2 cellular contexts compared by ENCODE assay signal in genomic region chr13:85434927-85435326, GRCh38.
TF ChIP-seq lines count a peak whose summit lies in the region.

No MANE protein-coding gene starts in this region.

TF ChIP-seq in HepG2, 621 proteins besides CTCF, POLR2A, EP300 and RAD21 (continued from another document):
- no peak for TF ChIP-seq ZMYM2 (CRISPR knock-in tag; IDR thresholded peaks at IDR 0.05)
- TF ChIP-seq TRIM22 (IDR thresholded peaks at IDR 0.05): no peak
- TF ChIP-seq SRSF9 (IDR thresholded peaks at IDR 0.05; ENCODE audit: borderline replicate concordance, insufficient read depth, low read depth, low read length, poor library complexity, severe bottlenecking): no peak

TF ChIP-seq in K562, 482 proteins besides CTCF, POLR2A, EP300 and RAD21 (continued from another document):
- TF ChIP-seq THRB (CRISPR knock-in tag; conservative IDR thresholded peaks at IDR 0.05) (no peak), ZFPM2 (CRISPR knock-in tag; IDR thresholded peaks at IDR 0.05) (no peak), BMI1 (IDR thresholded peaks at IDR 0.05; ENCODE audit: low read length) (no peak), SAFB2 (IDR thresholded peaks at IDR 0.05; ENCODE audit: borderline replicate concordance, low read depth, low read length, severe bottlenecking) (no peak), USF1 (CRISPR knock-in tag; IDR thresholded peaks at IDR 0.05) (no peak), MAFK (IDR thresholded peaks at IDR 0.05; ENCODE audit: low read length) (peak; percentile 70; the same call in 1 of the 2 replicates), KLF1 (tag; IDR thresholded peaks at IDR 0.05) (no peak), MAFG (tag; conservative IDR thresholded peaks at IDR 0.05) (peak; percentile 51), MAFF (IDR thresholded peaks at IDR 0.05; ENCODE audit: low read length) (peak; percentile 61; the same call in 1 of the 2 replicates), NFXL1 (CRISPR knock-in tag; IDR thresholded peaks at IDR 0.05) (no peak), ZNF184 (CRISPR knock-in tag; IDR thresholded peaks at IDR 0.05) (no peak), C11orf30 (IDR thresholded peaks at IDR 0.05; ENCODE audit: low read depth) (0 out of 2 replicates have a peak, but pooled peaks have one; percentile 40), NFATC3 (IDR thresholded peaks at IDR 0.05) (no peak), JUNB (CRISPR knock-in tag; conservative IDR thresholded peaks at IDR 0.05) (no peak), ATF6 (CRISPR knock-in tag; IDR thresholded peaks at IDR 0.05) (no peak), ZNF518B (CRISPR knock-in tag; IDR thresholded peaks at IDR 0.05) (no peak), ZNF316 (IDR thresholded peaks at IDR 0.05) (peak; percentile 74)
